18 cellular contexts compared by ENCODE assay signal in genomic region chr18:44927127-44927849, GRCh38.
A peak's percentile ranks its signal among the peaks of the same experiment; 100 is the strongest.
DNase-seq lines count a peak whose midpoint lies in the region; ATAC-seq and TF ChIP-seq lines count a peak whose summit lies in the region.
"Had no signal": no experiment of that assay in that cellular context is flagged by ENCODE, and none has a peak within 500 bp of the region (broad histone marks: within the 10 kb centered on the region; RNA-seq: fewer than 3 reads in every experiment).

No MANE protein-coding gene starts in this region.

- peaks cover 3% of the 10 kb centered on the region for H3K9me3 Mint-ChIP-seq in activated CD4-positive, alpha-beta T cell treated with anti-CD3 and anti-CD28 coated beads for 36 hours (ENCODE audit: low read depth)
- H3K9me3 Mint-ChIP-seq in activated CD4-positive, alpha-beta T cell treated with anti-CD3 and anti-CD28 coated beads, Interleukin-2, amount 10 ng/mL, durations not matched to agents 24 days and 14 days = peaks cover 15% of the 10 kb centered on the region

- H3K4me3 Mint-ChIP-seq in activated CD4-positive, alpha-beta T cell treated with anti-CD3 and anti-CD28 coated beads for 36 hours = no peak overlapping the region
- no peak overlapping the region for H3K4me3 Mint-ChIP-seq in activated CD4-positive, alpha-beta T cell treated with anti-CD3 and anti-CD28 coated beads, Interleukin-2, amount 10 ng/mL, durations not matched to agents 24 days and 14 days
- H3K4me3 Mint-ChIP-seq: activated B cell treated with CpG ODN at 0.5 μM for 24 hours; effector memory CD8-positive, alpha-beta T cell; H9; natural killer cell had no signal

- no peak for TF ChIP-seq POLR2A in GM18505 (IDR thresholded peaks at IDR 0.05; ENCODE audit: borderline replicate concordance, extremely low read depth, insufficient read depth, insufficient read length)

- H3K4me3 ChIP-seq in BLaER1 = no peak overlapping the region
- no peak overlapping the region for H3K4me3 ChIP-seq in RWPE2 (ENCODE audit: severe bottlenecking)
- H3K4me3 ChIP-seq: A549, lung, tibial artery had no signal

- H4K20me1 ChIP-seq in BLaER1 = no peaks in the 10 kb centered on the region

- H3K4me1 Mint-ChIP-seq in activated CD4-positive, alpha-beta T cell treated with anti-CD3 and anti-CD28 coated beads for 36 hours = peaks cover 4% of the 10 kb centered on the region
- H3K4me1 Mint-ChIP-seq in activated CD4-positive, alpha-beta T cell treated with anti-CD3 and anti-CD28 coated beads, Interleukin-2, amount 10 ng/mL, durations not matched to agents 24 days and 14 days = peaks cover 2% of the 10 kb centered on the region

- H3K27me3 Mint-ChIP-seq in activated CD4-positive, alpha-beta T cell treated with anti-CD3 and anti-CD28 coated beads for 36 hours = peaks cover 4% of the 10 kb centered on the region
- peaks cover 9% of the 10 kb centered on the region for H3K27me3 Mint-ChIP-seq in activated CD4-positive, alpha-beta T cell treated with anti-CD3 and anti-CD28 coated beads, Interleukin-2, amount 10 ng/mL, durations not matched to agents 24 days and 14 days
- H3K27me3 Mint-ChIP-seq: activated B cell treated with CpG ODN at 0.5 μM for 24 hours had no signal

- H3K9ac ChIP-seq in BLaER1 = no peak overlapping the region

- peak overlapping the region; percentile 79 for H3K4me2 ChIP-seq in BLaER1
- H3K4me2 ChIP-seq: A549 had no signal

- H3K36me3 Mint-ChIP-seq in activated CD4-positive, alpha-beta T cell treated with anti-CD3 and anti-CD28 coated beads for 36 hours (ENCODE audit: low read depth) = no peaks in the 10 kb centered on the region
- peaks cover 1% of the 10 kb centered on the region for H3K36me3 Mint-ChIP-seq in activated CD4-positive, alpha-beta T cell treated with anti-CD3 and anti-CD28 coated beads, Interleukin-2, amount 10 ng/mL, durations not matched to agents 24 days and 14 days (ENCODE audit: low read depth)
- H3K36me3 Mint-ChIP-seq: natural killer cell had no signal

- TF ChIP-seq CTCF in RWPE2 (IDR thresholded peaks at IDR 0.05; ENCODE audit: poor library complexity, severe bottlenecking) = peak; percentile 12

- H3K4me1 ChIP-seq in BLaER1 = peaks cover 51% of the 10 kb centered on the region
- no peaks in the 10 kb centered on the region for H3K4me1 ChIP-seq in RWPE2 (ENCODE audit: insufficient read depth, poor library complexity, severe bottlenecking)
- H3K4me1 ChIP-seq: A549 had no signal

- no peaks in the 10 kb centered on the region for H3K27me3 ChIP-seq in BLaER1
- H3K27me3 ChIP-seq in RWPE2 (ENCODE audit: insufficient read depth, poor library complexity, severe bottlenecking) = no peaks in the 10 kb centered on the region
- H3K27me3 ChIP-seq: tibial artery had no signal

- CTCF ChIA-PET in activated CD4-positive, alpha-beta T cell treated with anti-CD3 and anti-CD28 coated beads for 36 hours (lab: Charles Lee) = no interaction called here

- H3K27ac Mint-ChIP-seq in activated CD4-positive, alpha-beta T cell treated with anti-CD3 and anti-CD28 coated beads for 36 hours = no peak overlapping the region
- H3K27ac Mint-ChIP-seq in activated CD4-positive, alpha-beta T cell treated with anti-CD3 and anti-CD28 coated beads, Interleukin-2, amount 10 ng/mL, durations not matched to agents 24 days and 14 days = no peak overlapping the region
- H3K27ac Mint-ChIP-seq: effector memory CD8-positive, alpha-beta T cell; H9; natural killer cell had no signal

- peak; percentile 39 for DNase-seq in activated CD4-positive, alpha-beta T cell treated with anti-CD3 and anti-CD28 coated beads for 36 hours
- no peak for DNase-seq in activated CD4-positive, alpha-beta T cell treated with anti-CD3 and anti-CD28 coated beads, Interleukin-2, amount 10 ng/mL, durations not matched to agents 24 days and 14 days
- DNase-seq in RWPE2 (ENCODE audit: low spot score) = no peak
- peak; percentile 5 for DNase-seq in foreskin melanocyte
- no peak for DNase-seq in NCI-H446 treated with DMSO at 0.1 percent for 48 hours (lab: John Stamatoyannopoulos, UW)
- DNase-seq: activated B cell treated with CpG ODN at 0.5 μM for 24 hours; central memory CD4-positive, alpha-beta T cell; COR-L47; effector memory CD8-positive, alpha-beta T cell; H9; natural killer cell; NCI-H82; tibial artery had no signal

- POLR2A ChIA-PET in activated CD4-positive, alpha-beta T cell treated with anti-CD3 and anti-CD28 coated beads for 36 hours (lab: Charles Lee) = no interaction called here

- intact Hi-C loops in activated CD4-positive, alpha-beta T cell treated with anti-CD3 and anti-CD28 coated beads for 36 hours (cut with DNase I, micrococcal nuclease) = loop anchor here in 1 of 2 experiments (1.0 kb wide), 1 partner anchor 40 kb away; no protein-coding TSS in a partner anchor
- intact Hi-C loops in activated CD4-positive, alpha-beta T cell treated with anti-CD3 and anti-CD28 coated beads, Interleukin-2, amount 10 ng/mL, durations not matched to agents 24 days and 14 days (cut with micrococcal nuclease) = no loop called here

- H3K9me3 ChIP-seq in BLaER1 (peaks cover 28% of the 10 kb centered on the region), RWPE2 (ENCODE audit: severe bottlenecking) (no peaks in the 10 kb centered on the region)
- H3K9me3 ChIP-seq: A549, tibial artery had no signal

- ATAC-seq in activated CD4-positive, alpha-beta T cell treated with anti-CD3 and anti-CD28 coated beads for 36 hours = peak; percentile 78
- ATAC-seq in RWPE2 (ENCODE audit: low read depth) (no peak), GM18505 (IDR thresholded peaks at IDR 0.05; ENCODE audit: unreplicated experiment) (no peak), HG03097 (IDR thresholded peaks at IDR 0.05; ENCODE audit: low FRiP score, unreplicated experiment) (no peak)
- ATAC-seq: A549; effector memory CD8-positive, alpha-beta T cell; natural killer cell had no signal

- H3K36me3 ChIP-seq in BLaER1 = no peaks in the 10 kb centered on the region
- H3K36me3 ChIP-seq in RWPE2 (ENCODE audit: low read depth) = no peaks in the 10 kb centered on the region
- H3K36me3 ChIP-seq: tibial artery had no signal

- H3K27ac ChIP-seq in BLaER1 (peak overlapping the region; percentile 90), RWPE2 (ENCODE audit: poor library complexity, severe bottlenecking) (no peak overlapping the region)
- H3K27ac ChIP-seq: A549 had no signal

Comparison
In these comparisons a context has a peak if more than half of its experiments do, and no peak if none do; other contexts are left out.
1. DNase-seq: peak in activated CD4-positive, alpha-beta T cell treated with anti-CD3 and anti-CD28 coated beads for 36 hours (single experiment) and foreskin melanocyte (single experiment); none in activated CD4-positive, alpha-beta T cell treated with anti-CD3 and anti-CD28 coated beads, Interleukin-2, amount 10 ng/mL, durations not matched to agents 24 days and 14 days (single experiment), RWPE2 (single experiment) and NCI-H446 treated with DMSO at 0.1 percent for 48 hours (single experiment).